In the genomic region with DNA sequence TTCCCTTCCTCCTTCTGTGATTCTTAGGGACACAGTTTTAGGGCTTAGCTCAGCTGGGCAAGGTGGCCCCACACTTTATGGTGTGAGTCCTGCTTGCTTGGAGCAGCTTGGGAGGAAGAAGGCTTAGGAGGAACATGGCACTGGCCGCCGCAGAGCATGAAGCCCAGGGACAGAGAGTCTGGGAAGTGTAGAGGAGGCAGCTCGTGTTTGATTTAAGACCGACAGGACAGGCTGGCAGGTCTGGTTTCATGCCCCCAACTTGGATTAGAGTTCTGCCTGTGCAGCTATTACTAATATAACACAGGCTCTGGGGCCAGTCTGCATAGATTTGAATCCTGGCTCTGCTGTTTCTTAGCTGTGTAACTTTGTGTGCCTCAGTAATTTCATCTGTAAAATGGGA, we compare ENCODE assay signal across 2 cellular contexts.
TF ChIP-seq lines count a peak whose summit lies in the region.

No MANE protein-coding gene starts in this region.

TF ChIP-seq in GM23338, 12 proteins besides CTCF, POLR2A, EP300 and RAD21:
- TF ChIP-seq, protein P1, sequence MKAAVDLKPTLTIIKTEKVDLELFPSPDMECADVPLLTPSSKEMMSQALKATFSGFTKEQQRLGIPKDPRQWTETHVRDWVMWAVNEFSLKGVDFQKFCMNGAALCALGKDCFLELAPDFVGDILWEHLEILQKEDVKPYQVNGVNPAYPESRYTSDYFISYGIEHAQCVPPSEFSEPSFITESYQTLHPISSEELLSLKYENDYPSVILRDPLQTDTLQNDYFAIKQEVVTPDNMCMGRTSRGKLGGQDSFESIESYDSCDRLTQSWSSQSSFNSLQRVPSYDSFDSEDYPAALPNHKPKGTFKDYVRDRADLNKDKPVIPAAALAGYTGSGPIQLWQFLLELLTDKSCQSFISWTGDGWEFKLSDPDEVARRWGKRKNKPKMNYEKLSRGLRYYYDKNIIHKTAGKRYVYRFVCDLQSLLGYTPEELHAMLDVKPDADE (IDR thresholded peaks at IDR 0.05) = no peak
TF ChIP-seq in GM23338: peak in this region for 0.

TF ChIP-seq in IMR-90, 13 proteins besides CTCF, POLR2A, EP300 and RAD21:
- TF ChIP-seq BHLHE40 (IDR thresholded peaks at IDR 0.05; ENCODE audit: low read depth, low read length) = no peak
- TF ChIP-seq CEBPB (IDR thresholded peaks at IDR 0.05; ENCODE audit: low read depth, low read length) = no peak
- no peak for TF ChIP-seq RCOR1 (IDR thresholded peaks at IDR 0.05; ENCODE audit: insufficient replicate concordance, low read length)
- TF ChIP-seq CHD1 (IDR thresholded peaks at IDR 0.05; ENCODE audit: low read depth, low read length) = no peak
